ENCODE assay signal across 13 cellular contexts in the genomic region with DNA sequence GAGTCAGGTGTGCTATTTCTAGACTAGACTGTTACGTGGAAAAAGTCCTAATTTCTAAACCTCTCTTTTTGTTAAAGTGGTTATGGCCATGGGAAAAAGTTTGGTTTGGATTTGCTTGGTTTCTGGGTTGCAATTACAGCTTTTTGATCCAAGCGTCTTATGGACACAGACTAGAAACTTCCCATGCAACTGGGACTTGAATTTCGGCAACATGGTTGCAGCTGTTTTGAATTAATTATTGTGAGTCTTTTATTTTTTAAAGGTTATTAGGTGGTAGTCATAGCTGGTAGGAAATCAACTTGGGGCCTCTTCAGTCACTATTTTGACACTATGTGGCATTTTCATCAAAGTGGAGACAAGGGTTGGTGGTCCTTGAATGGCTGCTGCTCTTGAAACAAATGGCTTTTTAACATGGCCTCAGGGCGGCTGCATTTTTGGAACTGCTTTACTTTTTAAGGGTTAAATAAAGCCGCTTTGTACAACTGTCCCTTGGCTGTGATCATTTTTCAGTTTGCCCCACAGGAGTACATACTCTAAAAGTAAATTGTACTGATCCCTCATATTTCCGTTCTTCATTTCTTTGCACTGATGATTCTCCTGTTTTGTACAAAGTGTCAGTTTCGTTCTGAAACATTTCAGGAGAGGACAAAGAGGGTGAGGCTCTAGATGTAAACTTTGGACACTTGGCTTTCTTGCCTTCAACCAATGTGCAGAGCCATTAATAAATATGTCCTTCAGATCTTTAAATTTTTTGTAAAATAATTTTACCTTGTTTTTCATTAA. TPM values are rescaled to one million over a fixed set of nuclear protein-coding genes. Genes with fewer than 3 reads are reported as not detected.
DNase-seq lines count a peak whose midpoint lies in the region; ATAC-seq and TF ChIP-seq lines count a peak whose summit lies in the region.
"Had no signal": no experiment of that assay in that cellular context is flagged by ENCODE, and none has a peak within 500 bp of the region (broad histone marks: within the 10 kb centered on the region; RNA-seq: fewer than 3 reads in every experiment).

No MANE protein-coding gene starts in this region.

- H3K9me3 ChIP-seq in Caco-2 (no peaks in the 10 kb centered on the region), RWPE2 (ENCODE audit: severe bottlenecking) (no peaks in the 10 kb centered on the region), fibroblast of lung (ENCODE audit: control insufficient read depth, insufficient read depth, low read depth, low read length) (no peaks in the 10 kb centered on the region), gastrocnemius medialis (no peaks in the 10 kb centered on the region), testis (no peaks in the 10 kb centered on the region)
- H3K9me3 ChIP-seq: colonic mucosa had no signal

- no TSS peak for BruUV-seq in Caco-2 (replicated peaks; lab: Mats Ljungman, UMichigan)

- no peak for TF ChIP-seq CTCF in Caco-2 (IDR thresholded peaks at IDR 0.05; ENCODE audit: insufficient read depth in 1 of 2, low read depth in 1 of 2, low read length in 1 of 2, severe bottlenecking in 1 of 2, unreplicated experiment in 1 of 2)
- no peak for TF ChIP-seq CTCF in RWPE2 (IDR thresholded peaks at IDR 0.05; ENCODE audit: poor library complexity, severe bottlenecking)
- no peak for TF ChIP-seq CTCF in fibroblast of lung (conservative IDR thresholded peaks at IDR 0.05 in 1 of 2, IDR thresholded peaks at IDR 0.05 in 1 of 2; ENCODE audit: low read depth in 1 of 2, low read length in 2 of 2)
- TF ChIP-seq CTCF in gastrocnemius medialis (IDR thresholded peaks at IDR 0.05 in 4 of 5, conservative IDR thresholded peaks at IDR 0.05 in 1 of 5): no peak
- TF ChIP-seq CTCF in testis (IDR thresholded peaks at IDR 0.05): no peak

- DNase-seq in Caco-2 (no peak), RWPE2 (ENCODE audit: low spot score) (no peak), fibroblast of lung (ENCODE audit: low read depth in 2 of 2) (no peak), gastrocnemius medialis (no peak), DMS53 (lab: John Stamatoyannopoulos, UW) (no peak), OCI-M1 (lab: John Stamatoyannopoulos, UW) (no peak), testis (no peak), AG20443 (ENCODE audit: low spot score) (no peak)
- DNase-seq: colonic mucosa, DND-41, hypothalamus, NCI-H2081 had no signal

- CTCF ChIA-PET in Caco-2 (lab: Charles Lee): interaction anchor here (1.1 kb wide), 1 partner anchor 11 kb away, joined by 3 read pairs; no protein-coding TSS in a partner anchor

- in situ Hi-C loops in gastrocnemius medialis (cut with MboI; ENCODE audit: low sequenced_read_pairs in 4 of 4): no loop called here

- H3K27me3 Mint-ChIP-seq in Caco-2 (ENCODE audit: insufficient read depth, unreplicated experiment): no peaks in the 10 kb centered on the region
- H3K27me3 Mint-ChIP-seq: stimulated activated naive CD8-positive, alpha-beta T cell treated with anti-CD3 and anti-CD28 coated beads, Interleukin-15, Interleukin-2, amounts not matched to agents 100 ng/mL and 50 ng/mL, for 24 hours had no signal

- no peaks in the 10 kb centered on the region for H4K20me1 ChIP-seq in fibroblast of lung (ENCODE audit: control insufficient read depth, extremely low read depth, insufficient read depth, low read length)

- WGBS in testis, 2 donors: 52 to 57% methylated on average over 7 of the region's 7 CpGs

- H2AFZ ChIP-seq in fibroblast of lung (ENCODE audit: low read length): no peak overlapping the region

- no peaks in the 10 kb centered on the region for H3K9me3 Mint-ChIP-seq in Caco-2 (ENCODE audit: unreplicated experiment)
- H3K9me3 Mint-ChIP-seq: stimulated activated naive CD8-positive, alpha-beta T cell treated with anti-CD3 and anti-CD28 coated beads, Interleukin-15, Interleukin-2, amounts not matched to agents 100 ng/mL and 50 ng/mL, for 24 hours had no signal

- no peak overlapping the region for H3K4me3 ChIP-seq in Caco-2 (ENCODE audit: low read depth, low read length)
- H3K4me3 ChIP-seq in RWPE2 (ENCODE audit: severe bottlenecking): no peak overlapping the region
- no peak overlapping the region for H3K4me3 ChIP-seq in fibroblast of lung (replicated peaks in 1 of 4; ENCODE audit: control extremely low read depth in 1 of 4, insufficient read depth in 1 of 4, low read depth in 3 of 4, low read length in 4 of 4)
- peak overlapping the region in 1 of 4 donors; percentile 19 for H3K4me3 ChIP-seq in gastrocnemius medialis
- no peak overlapping the region for H3K4me3 ChIP-seq in testis
- H3K4me3 ChIP-seq: colonic mucosa had no signal

- H3K4me1 ChIP-seq in Caco-2 (peaks cover 54% of the 10 kb centered on the region), RWPE2 (ENCODE audit: insufficient read depth, poor library complexity, severe bottlenecking) (peaks cover 30% of the 10 kb centered on the region), fibroblast of lung (ENCODE audit: control insufficient read depth, extremely low read depth, insufficient read depth, low read length) (peaks cover 29% of the 10 kb centered on the region), gastrocnemius medialis (peaks cover 78 to 84% of the 10 kb centered on the region in 2 donors), testis (peaks cover 36% of the 10 kb centered on the region)

- H3K27me3 ChIP-seq in Caco-2 (replicated peaks; ENCODE audit: control insufficient read depth, insufficient read depth, low read length): no peaks in the 10 kb centered on the region
- no peaks in the 10 kb centered on the region for H3K27me3 ChIP-seq in RWPE2 (ENCODE audit: insufficient read depth, poor library complexity, severe bottlenecking)
- H3K27me3 ChIP-seq in fibroblast of lung (ENCODE audit: control insufficient read depth, insufficient read depth, low read length): no peaks in the 10 kb centered on the region
- H3K27me3 ChIP-seq in gastrocnemius medialis: no peaks in the 10 kb centered on the region
- no peaks in the 10 kb centered on the region for H3K27me3 ChIP-seq in testis
- H3K27me3 ChIP-seq: colonic mucosa had no signal

- H3K79me2 ChIP-seq in fibroblast of lung (ENCODE audit: control insufficient read depth, insufficient read depth, low read length): peaks cover 88% of the 10 kb centered on the region

- intact Hi-C loops in Caco-2 (cut with micrococcal nuclease; ENCODE audit: unreplicated experiment): loop anchor here (5.0 kb wide), 1 partner anchor 48 kb away; the partner anchor contains the start of gene MARCHF2
- intact Hi-C loops in gastrocnemius medialis (cut with DNase I; ENCODE audit: low total_unique reads): no loop called here
- intact Hi-C loops in testis (cut with DNase I; ENCODE audit: low total_unique reads): no loop called here

- peak overlapping the region; percentile 45 for H3K27ac Mint-ChIP-seq in Caco-2 (ENCODE audit: unreplicated experiment)
- H3K27ac Mint-ChIP-seq: stimulated activated naive CD8-positive, alpha-beta T cell treated with anti-CD3 and anti-CD28 coated beads, Interleukin-15, Interleukin-2, amounts not matched to agents 100 ng/mL and 50 ng/mL, for 24 hours had no signal

- H3K36me3 ChIP-seq in Caco-2 (ENCODE audit: control insufficient read depth, insufficient read depth, low read length): no peaks in the 10 kb centered on the region; the same call in 1 of the 2 replicates
- peaks cover 88% of the 10 kb centered on the region for H3K36me3 ChIP-seq in RWPE2 (ENCODE audit: low read depth)
- H3K36me3 ChIP-seq in fibroblast of lung (ENCODE audit: control insufficient read depth, insufficient read depth, low read length): peaks cover 7% of the 10 kb centered on the region
- peaks cover 0 to 25% of the 10 kb centered on the region in 2 donors for H3K36me3 ChIP-seq in gastrocnemius medialis
- H3K36me3 ChIP-seq in testis (ENCODE audit: low read depth, missing control alignments): no peaks in the 10 kb centered on the region

- H3K4me3 Mint-ChIP-seq in Caco-2 (ENCODE audit: unreplicated experiment): peak overlapping the region; percentile 23
- H3K4me3 Mint-ChIP-seq: stimulated activated naive CD8-positive, alpha-beta T cell treated with anti-CD3 and anti-CD28 coated beads, Interleukin-15, Interleukin-2, amounts not matched to agents 100 ng/mL and 50 ng/mL, for 24 hours had no signal

- TF ChIP-seq POLR2A in gastrocnemius medialis (IDR thresholded peaks at IDR 0.05): no peak
- no peak for TF ChIP-seq POLR2A in testis (IDR thresholded peaks at IDR 0.05)

- ATAC-seq in RWPE2 (ENCODE audit: low read depth) (no peak), gastrocnemius medialis (no peak)

- peaks cover 42% of the 10 kb centered on the region for H3K4me1 Mint-ChIP-seq in Caco-2 (ENCODE audit: low read depth, unreplicated experiment)

- peak overlapping the region; percentile 69 for H3K4me2 ChIP-seq in fibroblast of lung (ENCODE audit: extremely low read depth, insufficient read depth, low read length)

- H3K9ac ChIP-seq in fibroblast of lung (ENCODE audit: insufficient read depth, low read length): no peak overlapping the region

- peaks cover 71% of the 10 kb centered on the region for H3K36me3 Mint-ChIP-seq in Caco-2 (ENCODE audit: insufficient read depth, unreplicated experiment)

- POLR2A ChIA-PET in Caco-2 (lab: Charles Lee): no interaction called here

- H3K27ac ChIP-seq in RWPE2 (ENCODE audit: poor library complexity, severe bottlenecking): peak overlapping the region; percentile 41
- H3K27ac ChIP-seq in fibroblast of lung (ENCODE audit: insufficient read depth, low read length): peak overlapping the region; percentile 50
- peak overlapping the region; percentile 12 to 74 (median 56) for H3K27ac ChIP-seq in gastrocnemius medialis
- peak overlapping the region in 1 of 2 donors; percentile 31 for H3K27ac ChIP-seq in testis
- H3K27ac ChIP-seq: colonic mucosa had no signal

RNA-seq across cellular contexts. Expression of gene HNRNPM, which starts 15.9 kb away (rescaled TPM):
- 271 and 286 TPM in 2 replicates for total RNA-seq in Caco-2 (2022)
- total RNA-seq in fibroblast of lung: 36.2 and 51.5 TPM in 2 replicates
- 104 and 136 TPM in 2 replicates for polyA plus RNA-seq in fibroblast of lung
- 180 and 281 TPM in 2 replicates for polyA plus RNA-seq in fibroblast of lung (2012)
- polyA minus RNA-seq in fibroblast of lung (ENCODE audit: low replicate concordance): 24.3 and 35.9 TPM in 2 replicates
- total RNA-seq in gastrocnemius medialis: 10 to 100 TPM; 42.5 to 74.6 (median 57.8) TPM
- 100 to 1,000 TPM; 164 to 177 TPM for total RNA-seq in testis
- 198 TPM for polyA plus RNA-seq in testis (ENCODE audit: insufficient read depth, low read depth, low replicate concordance)

RNA-seq across cellular contexts. Expression of gene PRAM1, which starts 41.7 kb away (rescaled TPM):
- total RNA-seq in Caco-2 (2022) (0.26 TPM in 1 of 2 replicates, not detected in the other), fibroblast of lung (not detected in 2 replicates), gastrocnemius medialis (under 1 TPM in 2 of 4 donors, not detected in 2; 0.16 to 0.27 TPM), testis (1 to 10 TPM; 1.7 to 2.1 TPM)
- polyA plus RNA-seq in fibroblast of lung (not detected in 2 replicates), testis (ENCODE audit: insufficient read depth, low read depth, low replicate concordance) (2.8 TPM)
- polyA plus RNA-seq in fibroblast of lung (2012): not detected in 2 replicates
- not detected in 2 replicates for polyA minus RNA-seq in fibroblast of lung (ENCODE audit: low replicate concordance)

RNA-seq across cellular contexts. Expression of gene MARCHF2, which starts 47.6 kb away (rescaled TPM):
- total RNA-seq in Caco-2 (2022) (13.8 and 15.2 TPM in 2 replicates), fibroblast of lung (57.5 and 90.8 TPM in 2 replicates), gastrocnemius medialis (100 to 1,000 TPM; 173 to 183 (median 176) TPM), testis (10 to 100 TPM; 62.6 to 84.5 TPM)
- polyA plus RNA-seq in fibroblast of lung (16.8 and 19.4 TPM in 2 replicates), testis (ENCODE audit: insufficient read depth, low read depth, low replicate concordance) (35.3 TPM)
- polyA plus RNA-seq in fibroblast of lung (2012): 24.0 and 28.1 TPM in 2 replicates
- polyA minus RNA-seq in fibroblast of lung (ENCODE audit: low replicate concordance): 20.1 and 23.2 TPM in 2 replicates

RNA-seq across cellular contexts. Expression of gene ZNF414, which starts 53.3 kb away (rescaled TPM):
- total RNA-seq in Caco-2 (2022): 17.2 and 25.0 TPM in 2 replicates
- total RNA-seq in fibroblast of lung: 2.8 and 4.0 TPM in 2 replicates
- 2.9 and 3.4 TPM in 2 replicates for polyA plus RNA-seq in fibroblast of lung
- 24.1 and 30.1 TPM in 2 replicates for polyA plus RNA-seq in fibroblast of lung (2012)
- 4.7 and 8.1 TPM in 2 replicates for polyA minus RNA-seq in fibroblast of lung (ENCODE audit: low replicate concordance)
- total RNA-seq in gastrocnemius medialis: 10 to 100 TPM in 1 of 4 donors, 1 to 10 TPM in 3; 4.7 to 13.3 (median 6.9) TPM
- total RNA-seq in testis: 10 to 100 TPM; 35.8 to 46.8 TPM
- 33.9 TPM for polyA plus RNA-seq in testis (ENCODE audit: insufficient read depth, low read depth, low replicate concordance)
